13 cellular contexts compared by ENCODE assay signal in the genomic region with DNA sequence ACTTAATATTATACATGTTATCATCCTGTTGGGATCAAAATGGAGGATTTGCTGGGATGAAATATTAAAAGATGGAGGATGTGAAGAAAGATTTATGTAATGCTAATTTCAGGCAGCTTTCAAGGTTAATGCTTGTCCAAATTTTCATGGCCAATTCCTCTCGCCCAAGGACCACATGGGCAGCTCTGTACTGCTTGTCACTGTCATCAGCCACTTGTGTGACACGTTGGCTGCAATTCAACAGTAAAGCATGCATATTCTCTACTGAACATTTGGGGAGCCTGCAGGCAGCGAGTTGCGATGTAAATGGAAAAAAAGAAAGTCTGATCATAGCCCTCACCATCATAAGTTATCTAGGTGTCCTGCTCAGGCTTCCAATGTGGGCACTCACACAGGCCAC.
A peak's percentile ranks its signal among the peaks of the same experiment; 100 is the strongest.
DNase-seq lines count a peak whose midpoint lies in the region; ATAC-seq, FAIRE-seq and TF ChIP-seq lines count a peak whose summit lies in the region.
"Had no signal": no experiment of that assay in that cellular context is flagged by ENCODE, and none has a peak within 500 bp of the region (broad histone marks: within the 10 kb centered on the region; RNA-seq: fewer than 3 reads in every experiment).

No MANE protein-coding gene starts in this region.

- H3K27me3 ChIP-seq in AG04450 (ENCODE audit: control insufficient read depth, insufficient read depth, low read length) (no peaks in the 10 kb centered on the region), SJSA1 (replicated peaks) (no peaks in the 10 kb centered on the region), hepatocyte (no peaks in the 10 kb centered on the region), gastrocnemius medialis (no peaks in the 10 kb centered on the region)

- no peaks in the 10 kb centered on the region for H3K79me2 ChIP-seq in hepatocyte

- CTCF ChIA-PET in AG04450 (lab: Charles Lee) = interaction anchor here (0.5 to 1.9 kb wide), 4 partner anchors 12 to 1024 kb away, joined by 3 to 15 read pairs (median 9); no protein-coding TSS in a partner anchor

- intact Hi-C loops in gastrocnemius medialis (cut with DNase I; ENCODE audit: low total_unique reads) = no loop called here

- peak overlapping the region; percentile 77 for H3K27ac ChIP-seq in AG04450 (ENCODE audit: low read depth, low read length)
- H3K27ac ChIP-seq in SJSA1 = peak overlapping the region; percentile 47
- H3K27ac ChIP-seq in hepatocyte = peak overlapping the region; percentile 35
- peak overlapping the region; percentile 59 to 76 (median 74) for H3K27ac ChIP-seq in gastrocnemius medialis

- DNase-seq in AG04450 (ENCODE audit: low read depth, low spot score) (no peak), SJSA1 (ENCODE audit: low read depth in 1 of 2, low spot score in 2 of 2) (no peak), hepatocyte (ENCODE audit: low spot score) (no peak), gastrocnemius medialis (no peak), GM19239 (ENCODE audit: insufficient read length, low spot score) (no peak), NCI-H1092 (lab: John Stamatoyannopoulos, UW) (no peak), GM03348 (ENCODE audit: low spot score) (no peak)
- DNase-seq: activated CD4-positive, alpha-beta memory T cell treated with anti-CD3 and anti-CD28 coated beads for 36 hours; GDM1; NCI-H1092 treated with DMSO at 0.1 percent for 48 hours had no signal

- H3K9me2 ChIP-seq in hepatocyte (replicated peaks; ENCODE audit: insufficient read depth) = no peaks in the 10 kb centered on the region

- H2AFZ ChIP-seq in hepatocyte = no peak overlapping the region

- 87% methylated on average over 4 of the region's 4 CpGs for WGBS in hepatocyte (ENCODE audit: low lambda C conversion rate, missing lambda C conversion rate)

- FAIRE-seq in GM19239 (lab: Jason Lieb, UNC) = no peak
- FAIRE-seq: astrocyte had no signal

- H3K4me3 ChIP-seq in AG04450 (ENCODE audit: low read depth, low read length) (no peak overlapping the region), SJSA1 (no peak overlapping the region), hepatocyte (no peak overlapping the region), gastrocnemius medialis (no peak overlapping the region)

- peaks cover 3% of the 10 kb centered on the region for H3K9me3 ChIP-seq in AG04450 (ENCODE audit: control insufficient read depth, insufficient read depth, low read length)
- no peaks in the 10 kb centered on the region for H3K9me3 ChIP-seq in SJSA1 (replicated peaks)
- no peaks in the 10 kb centered on the region for H3K9me3 ChIP-seq in hepatocyte (ENCODE audit: low read depth)
- no peaks in the 10 kb centered on the region for H3K9me3 ChIP-seq in gastrocnemius medialis

- no peak for TF ChIP-seq CTCF in AG04450 (IDR thresholded peaks at IDR 0.05; ENCODE audit: low read depth, low read length)
- TF ChIP-seq CTCF in hepatocyte (IDR thresholded peaks at IDR 0.05; ENCODE audit: poor library complexity) = no peak
- no peak for TF ChIP-seq CTCF in gastrocnemius medialis (IDR thresholded peaks at IDR 0.05 in 4 of 5, conservative IDR thresholded peaks at IDR 0.05 in 1 of 5)

- H3K36me3 ChIP-seq in SJSA1 = no peaks in the 10 kb centered on the region
- H3K36me3 ChIP-seq in hepatocyte (replicated peaks; ENCODE audit: insufficient read depth, low read depth) = no peaks in the 10 kb centered on the region
- no peaks in the 10 kb centered on the region for H3K36me3 ChIP-seq in gastrocnemius medialis

- POLR2A ChIA-PET in AG04450 (lab: Yijun Ruan, JAX) = interaction anchor here (0.8 to 1.2 kb wide), 2 partner anchors 12 to 1027 kb away, joined by 3 to 6 read pairs; partner anchors contain the start of gene NR2F2

- in situ Hi-C loops in gastrocnemius medialis (cut with MboI; ENCODE audit: low sequenced_read_pairs in 4 of 4) = no loop called here

- no peaks in the 10 kb centered on the region for H4K20me1 ChIP-seq in hepatocyte (ENCODE audit: insufficient read depth, poor library complexity, severe bottlenecking)

- H3K4me2 ChIP-seq in hepatocyte = peak overlapping the region; percentile 16

- H3K4me1 ChIP-seq in SJSA1 (replicated peaks) (peaks cover 48% of the 10 kb centered on the region), hepatocyte (ENCODE audit: insufficient read depth) (no peaks in the 10 kb centered on the region), gastrocnemius medialis (peaks cover 3 to 6% of the 10 kb centered on the region in 2 donors)

- ATAC-seq in gastrocnemius medialis (no peak), GM21528 (IDR thresholded peaks at IDR 0.05; ENCODE audit: low FRiP score, unreplicated experiment) (no peak)
- ATAC-seq: stimulated activated effector memory CD8-positive, alpha-beta T cell treated with anti-CD3 and anti-CD28 coated beads, Interleukin-12 subunit alpha, Interleukin-12 subunit beta, amount 100 ng/mL, for 72 hours had no signal

- no peak for TF ChIP-seq POLR2A in gastrocnemius medialis (IDR thresholded peaks at IDR 0.05)
